In the genomic region with DNA sequence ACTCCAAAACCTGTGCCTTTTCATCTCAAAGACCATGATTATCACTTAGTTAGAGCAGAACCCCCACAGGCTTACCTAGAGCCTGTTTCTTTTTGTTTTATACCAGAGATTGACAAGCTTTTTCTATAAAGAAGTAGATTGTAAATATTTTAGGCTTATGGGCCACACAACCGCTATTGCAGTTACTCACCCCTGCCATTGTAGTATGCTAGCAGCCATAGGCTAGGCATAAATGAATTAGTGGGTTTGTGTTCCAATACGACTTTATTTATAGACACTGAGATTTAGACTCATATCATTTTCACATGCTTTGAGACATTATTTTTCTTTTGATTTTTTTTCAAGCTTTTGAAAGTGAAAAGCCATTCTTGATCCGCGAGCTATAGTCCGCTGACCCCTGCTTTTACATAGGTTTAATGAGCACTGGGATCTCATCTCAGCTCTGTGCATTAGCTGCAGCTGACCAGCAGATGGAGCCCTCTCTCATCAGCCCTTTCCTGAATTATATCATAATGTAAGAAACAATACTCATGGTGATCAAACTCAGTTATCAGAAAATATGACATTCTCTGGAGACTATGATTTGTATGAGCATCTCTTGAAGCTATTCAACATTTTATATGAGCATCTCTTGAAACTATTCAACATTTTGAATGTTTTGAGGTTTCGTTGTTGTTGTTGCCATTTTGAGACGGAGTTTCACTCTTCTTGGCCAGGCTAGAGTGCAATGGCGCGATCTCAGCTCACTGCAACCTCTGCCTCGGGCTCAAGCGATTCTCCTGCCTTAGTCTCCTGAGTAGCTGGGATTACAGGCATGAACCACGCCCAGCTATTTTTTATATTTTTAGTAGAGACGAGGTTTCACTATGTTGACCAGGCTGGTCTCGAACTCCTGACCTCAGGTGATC, we compare ENCODE assay signal across 8 cellular contexts.
A peak's percentile ranks its signal among the peaks of the same experiment; 100 is the strongest.
DNase-seq lines count a peak whose midpoint lies in the region; ATAC-seq and TF ChIP-seq lines count a peak whose summit lies in the region.

No MANE protein-coding gene starts in this region.

- H3K4me3 ChIP-seq in fibroblast of lung (replicated peaks in 1 of 4; ENCODE audit: control extremely low read depth in 1 of 4, insufficient read depth in 1 of 4, low read depth in 3 of 4, low read length in 4 of 4) (no peak overlapping the region), osteoblast (ENCODE audit: insufficient read depth, low read length) (no peak overlapping the region)

- no peak overlapping the region for H3K9ac ChIP-seq in fibroblast of lung (ENCODE audit: insufficient read depth, low read length)

- peak; percentile 84 for ATAC-seq in HG02610 (IDR thresholded peaks at IDR 0.05; ENCODE audit: unreplicated experiment)
- ATAC-seq in GM19328 (IDR thresholded peaks at IDR 0.05; ENCODE audit: unreplicated experiment), result no peak

- no peak overlapping the region for H3K27ac ChIP-seq in fibroblast of lung (ENCODE audit: insufficient read depth, low read length)
- no peak overlapping the region for H3K27ac ChIP-seq in osteoblast (ENCODE audit: low read depth, low read length)

- no peaks in the 10 kb centered on the region for H3K4me1 ChIP-seq in fibroblast of lung (ENCODE audit: control insufficient read depth, extremely low read depth, insufficient read depth, low read length)
- H3K4me1 ChIP-seq in osteoblast (ENCODE audit: insufficient read depth, low read length), result no peaks in the 10 kb centered on the region

- H3K36me3 ChIP-seq in fibroblast of lung (ENCODE audit: control insufficient read depth, insufficient read depth, low read length), result no peaks in the 10 kb centered on the region
- H3K36me3 ChIP-seq in osteoblast (ENCODE audit: insufficient read depth, low read length), result no peaks in the 10 kb centered on the region

- H3K79me2 ChIP-seq in fibroblast of lung (ENCODE audit: control insufficient read depth, insufficient read depth, low read length) (no peaks in the 10 kb centered on the region), osteoblast (ENCODE audit: insufficient read depth, low read length) (no peaks in the 10 kb centered on the region)

- H4K20me1 ChIP-seq in fibroblast of lung (ENCODE audit: control insufficient read depth, extremely low read depth, insufficient read depth, low read length), result no peaks in the 10 kb centered on the region
- no peaks in the 10 kb centered on the region for H4K20me1 ChIP-seq in osteoblast (ENCODE audit: insufficient read depth, low read length)

- DNase-seq in SIG-M5 treated with dmso at 0.1 percent for 504 hours (lab: John Stamatoyannopoulos, UW; ENCODE audit: unreplicated experiment), result peak; percentile 26
- no peak for DNase-seq in SIG-M5 (lab: John Stamatoyannopoulos, UW)
- DNase-seq in NCI-H446 (lab: John Stamatoyannopoulos, UW), result peak; percentile 8 to 47
- DNase-seq in activated CD8-positive, alpha-beta memory T cell treated with anti-CD3 and anti-CD28 coated beads for 24 hours, result peak; percentile 59
- DNase-seq in fibroblast of lung (ENCODE audit: low read depth in 2 of 2), result peak; percentile 15 to 56
- peak; percentile 52 for DNase-seq in osteoblast (ENCODE audit: insufficient read length, low spot score, missing footprints)

- H3K27me3 ChIP-seq in fibroblast of lung (ENCODE audit: control insufficient read depth, insufficient read depth, low read length), result no peaks in the 10 kb centered on the region
- no peaks in the 10 kb centered on the region for H3K27me3 ChIP-seq in osteoblast (ENCODE audit: insufficient read depth, low read length)

- H3K4me2 ChIP-seq in fibroblast of lung (ENCODE audit: extremely low read depth, insufficient read depth, low read length) (no peak overlapping the region), osteoblast (ENCODE audit: insufficient read depth, low read length) (no peak overlapping the region)

- no peak overlapping the region for H2AFZ ChIP-seq in fibroblast of lung (ENCODE audit: low read length)
- H2AFZ ChIP-seq in osteoblast (ENCODE audit: low read length), result no peak overlapping the region

- H3K9me3 ChIP-seq in fibroblast of lung (ENCODE audit: control insufficient read depth, insufficient read depth, low read depth, low read length) (no peaks in the 10 kb centered on the region), osteoblast (ENCODE audit: low read depth, low read length) (no peaks in the 10 kb centered on the region)

- peak; percentile 98 for TF ChIP-seq CTCF in fibroblast of lung (conservative IDR thresholded peaks at IDR 0.05 in 1 of 2, IDR thresholded peaks at IDR 0.05 in 1 of 2; ENCODE audit: low read depth in 1 of 2, low read length in 2 of 2)
- TF ChIP-seq CTCF in osteoblast (IDR thresholded peaks at IDR 0.05; ENCODE audit: extremely low read depth, low read depth, low read length), result peak; percentile 99
